Comparison of ENCODE assay signal across 17 cellular contexts in the genomic region with DNA sequence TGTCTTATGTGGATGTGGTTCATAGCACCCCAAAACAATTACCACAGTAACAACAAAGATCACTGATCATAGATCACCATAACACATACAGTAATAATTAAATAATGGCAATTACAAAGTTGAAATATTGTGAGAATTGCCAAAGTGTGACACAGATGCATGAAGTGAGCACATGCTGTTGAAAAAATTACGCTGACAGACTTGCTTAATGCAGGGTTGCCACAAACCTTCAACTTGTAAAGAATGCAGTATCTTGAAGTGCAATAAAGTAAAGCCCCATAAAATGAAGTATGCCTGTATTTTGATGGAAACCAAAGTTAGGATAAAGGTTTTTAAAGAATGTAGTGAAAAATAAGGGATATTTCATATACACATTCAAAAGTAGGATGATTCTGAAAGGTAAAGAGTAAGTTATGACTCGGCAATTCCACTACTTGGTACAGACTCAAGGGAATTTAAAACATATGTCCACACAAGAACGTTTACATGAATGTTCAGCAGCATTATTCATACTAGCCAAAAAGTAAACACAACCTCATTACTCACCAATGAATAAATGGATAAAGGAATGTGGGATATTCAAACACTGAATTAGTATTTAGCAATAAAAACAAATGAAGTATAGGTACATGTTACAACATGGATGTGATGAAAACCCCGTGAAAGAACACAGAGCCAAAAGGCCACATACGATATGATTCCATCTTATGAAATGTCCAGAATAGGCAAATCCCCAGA.
DNase-seq lines count a peak whose midpoint lies in the region; ATAC-seq and TF ChIP-seq lines count a peak whose summit lies in the region.
"Had no signal": no experiment of that assay in that cellular context is flagged by ENCODE, and none has a peak within 500 bp of the region (broad histone marks: within the 10 kb centered on the region; RNA-seq: fewer than 3 reads in every experiment).

No MANE protein-coding gene starts in this region.

- H3K9me3 ChIP-seq in right cardiac atrium (ENCODE audit: control insufficient read depth, low read length): no peaks in the 10 kb centered on the region
- H3K9me3 ChIP-seq: esophagus squamous epithelium, prostate gland had no signal

- in situ Hi-C loops in brain microvascular endothelial cell (cut with HindIII; ENCODE audit: low pct_ligation_motif_present, low sequenced_read_pairs): no loop called here

- no peaks in the 10 kb centered on the region for H3K27me3 Mint-ChIP-seq in progenitor cell of endocrine pancreas

- CTCF ChIA-PET in GM10248 (lab: Yijun Ruan, JAX): interaction anchor here (1.3 kb wide), 1 partner anchor 8 kb away, joined by 3 read pairs; no protein-coding TSS in a partner anchor

- TF ChIP-seq CTCF in AG09319 (IDR thresholded peaks at IDR 0.05; ENCODE audit: low read depth, low read length) (no peak), brain microvascular endothelial cell (IDR thresholded peaks at IDR 0.05; ENCODE audit: low read depth, low read length, missing control alignments) (no peak), GM10248 (IDR thresholded peaks at IDR 0.05; ENCODE audit: control extremely low read depth, extremely low read depth, low read depth, missing control alignments) (no peak), progenitor cell of endocrine pancreas (IDR thresholded peaks at IDR 0.05; ENCODE audit: unreplicated experiment) (no peak)

- H3K36me3 Mint-ChIP-seq in progenitor cell of endocrine pancreas (ENCODE audit: insufficient read depth): peaks cover 5% of the 10 kb centered on the region

- WGBS in right cardiac atrium: 66% methylated on average over 5 of the region's 5 CpGs

- no peaks in the 10 kb centered on the region for H3K4me1 ChIP-seq in right cardiac atrium (ENCODE audit: control insufficient read depth, insufficient read depth, low read length)
- H3K4me1 ChIP-seq: esophagus squamous epithelium, prostate gland had no signal

- no peak for ATAC-seq in right cardiac atrium

- DNase-seq in AG09319 (ENCODE audit: extremely low read depth, low read depth) (peak; percentile 75), HT1080 (ENCODE audit: low read depth) (peak; percentile 46), brain microvascular endothelial cell (peak; percentile 0), iris pigment epithelial cell (ENCODE audit: low read depth) (peak; percentile 92), GM10248 (ENCODE audit: extremely low spot score) (no peak), progenitor cell of endocrine pancreas (ENCODE audit: low spot score, unreplicated experiment) (no peak), right cardiac atrium (no peak)
- DNase-seq in activated T-cell treated with anti-CD3 and anti-CD28 coated beads, Interleukin-2, amount 50 U/mL, for 48 hours: no peak
- DNase-seq: activated CD8-positive, alpha-beta memory T cell treated with anti-CD3 and anti-CD28 coated beads for 24 hours; activated naive CD4-positive, alpha-beta T cell; esophagus squamous epithelium; GDM1; NCI-H1105 treated with DMSO at 0.1 percent for 48 hours; NCI-H524 treated with DMSO at 0.1 percent for 48 hours; stimulated activated CD4-positive, alpha-beta T cell treated with anti-CD3 and anti-CD28 coated beads, Interleukin-2, amount 100 ng/mL, for 48 hours had no signal

- intact Hi-C loops in right cardiac atrium (cut with DNase I): no loop called here

- H3K27ac ChIP-seq in brain microvascular endothelial cell (no peak overlapping the region), right cardiac atrium (ENCODE audit: low read length) (no peak overlapping the region)
- H3K27ac ChIP-seq: C4-2B, esophagus squamous epithelium, prostate gland had no signal

- POLR2A ChIA-PET in GM10248 (lab: Yijun Ruan, JAX): no interaction called here

- H3K4me3 ChIP-seq in brain microvascular endothelial cell (ENCODE audit: low read depth, low read length): no peak overlapping the region
- H3K4me3 ChIP-seq in right cardiac atrium (ENCODE audit: low read length): no peak overlapping the region
- H3K4me3 ChIP-seq: esophagus squamous epithelium, prostate gland had no signal

- H3K27me3 ChIP-seq in brain microvascular endothelial cell (replicated peaks) (no peaks in the 10 kb centered on the region), right cardiac atrium (ENCODE audit: control insufficient read depth, insufficient read depth) (no peaks in the 10 kb centered on the region)
- H3K27me3 ChIP-seq: esophagus squamous epithelium had no signal

- H3K36me3 ChIP-seq in brain microvascular endothelial cell (replicated peaks): no peaks in the 10 kb centered on the region
- H3K36me3 ChIP-seq: esophagus squamous epithelium, prostate gland had no signal

- no peaks in the 10 kb centered on the region for H3K4me1 Mint-ChIP-seq in progenitor cell of endocrine pancreas (ENCODE audit: low read depth)

- H3K27ac Mint-ChIP-seq in progenitor cell of endocrine pancreas: no peak overlapping the region

- H3K9me3 Mint-ChIP-seq in progenitor cell of endocrine pancreas (ENCODE audit: low read depth): no peaks in the 10 kb centered on the region

- H3K4me3 Mint-ChIP-seq in progenitor cell of endocrine pancreas (ENCODE audit: low read depth): no peak overlapping the region

Comparison
In these comparisons a context has a peak if more than half of its experiments do, and no peak if none do; other contexts are left out.
1. DNase-seq: peak in AG09319 (single experiment), HT1080 (single experiment), brain microvascular endothelial cell (single experiment) and iris pigment epithelial cell (single experiment); none in GM10248 (single experiment), activated T-cell treated with anti-CD3 and anti-CD28 coated beads, Interleukin-2, amount 50 U/mL, for 48 hours (0 of 2), progenitor cell of endocrine pancreas (single experiment) and right cardiac atrium (0 of 3).